Comparison of ENCODE assay signal across 30 cellular contexts in the genomic region with DNA sequence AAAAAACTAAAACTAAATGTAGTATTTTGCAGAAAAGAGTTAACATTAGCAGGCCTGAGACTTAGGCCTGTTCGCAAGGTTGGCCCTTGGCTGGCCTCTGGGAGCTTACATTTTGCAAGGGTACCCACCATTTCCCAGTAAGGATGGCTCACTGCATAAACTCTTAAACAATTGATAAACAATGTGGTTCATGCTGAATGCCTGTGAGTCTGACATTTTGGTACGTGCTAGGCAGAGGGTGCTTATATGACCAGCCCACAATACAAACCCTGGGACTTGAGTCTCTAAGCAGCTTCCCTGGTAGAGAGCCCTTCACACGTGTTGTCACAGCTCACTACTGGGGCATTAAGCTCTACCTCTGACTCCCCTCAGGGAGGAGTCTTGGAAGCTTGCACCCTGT.
"Had no signal": no experiment of that assay in that cellular context is flagged by ENCODE, and none has a peak within 500 bp of the region (broad histone marks: within the 10 kb centered on the region; RNA-seq: fewer than 3 reads in every experiment).

No MANE protein-coding gene starts in this region.

- DNase-seq: activated CD4-positive, alpha-beta memory T cell treated with anti-CD3 and anti-CD28 coated beads for 36 hours; activated CD4-positive, alpha-beta T cell treated with anti-CD3 and anti-CD28 coated beads, Interleukin-2, amount 10 ng/mL, durations not matched to agents 24 days and 14 days; activated CD8-positive, alpha-beta memory T cell treated with anti-CD3 and anti-CD28 coated beads, Interleukin-2, amount 50 U/mL, for 4 hours; activated gamma-delta T cell treated with Interleukin-2 at 50 U/mL for 16 hours; activated naive CD4-positive, alpha-beta T cell treated with anti-CD3 and anti-CD28 coated beads, Interleukin-2, amount 50 U/mL, for 16 hours; activated T-cell treated with anti-CD3 and anti-CD28 coated beads, Interleukin-2, amount 50 U/mL, for 1 hour; cerebellar nuclear complex; dorsolateral prefrontal cortex; effector memory CD4-positive, alpha-beta T cell; foreskin keratinocyte; heart left ventricle; left ventricle myocardium inferior; naive thymus-derived CD8-positive, alpha-beta T cell; occipital lobe; psoas muscle; sigmoid colon; small intestine; stimulated activated CD4-positive, alpha-beta T cell treated with anti-CD3 and anti-CD28 coated beads, Interleukin-4, amount 100 ng/mL, for 24 hours; stimulated activated naive CD8-positive, alpha-beta T cell treated with anti-CD3 and anti-CD28 coated beads, Interleukin-15, amount 100 ng/mL, for 72 hours; substantia nigra; T-helper 17 cell; T1000; upper lobe of left lung; WERI-Rb-1 had no signal

- H3K4me3 ChIP-seq: cardiac muscle cell, coronary artery, dorsolateral prefrontal cortex, heart left ventricle, left ventricle myocardium inferior, psoas muscle, sigmoid colon, upper lobe of left lung, vagina had no signal

- H3K27ac ChIP-seq: cardiac muscle cell, coronary artery, dorsolateral prefrontal cortex, foreskin keratinocyte, heart left ventricle, left ventricle myocardium inferior, parathyroid adenoma, psoas muscle, upper lobe of left lung, vagina, WERI-Rb-1 had no signal

- H3K27me3 ChIP-seq: cardiac muscle cell, foreskin keratinocyte, sigmoid colon, upper lobe of left lung, vagina had no signal

- H3K9me3 ChIP-seq: left ventricle myocardium inferior, sigmoid colon, upper lobe of left lung, vagina had no signal

- H3K36me3 ChIP-seq: cardiac muscle cell, left ventricle myocardium inferior, WERI-Rb-1 had no signal

- H3K4me1 ChIP-seq: foreskin keratinocyte, heart left ventricle, left ventricle myocardium inferior, parathyroid adenoma, psoas muscle, upper lobe of left lung, vagina had no signal

- ATAC-seq: activated CD4-positive, CD25-positive, alpha-beta regulatory T cell treated with anti-CD3 and anti-CD28 coated beads, Interleukin-2, amount 50 U/mL, for 24 hours; foreskin keratinocyte; heart left ventricle; naive thymus-derived CD8-positive, alpha-beta T cell; psoas muscle; stimulated activated effector memory CD8-positive, alpha-beta T cell treated with anti-CD3 and anti-CD28 coated beads, Interleukin-12 subunit alpha, Interleukin-12 subunit beta, amount 100 ng/mL, for 72 hours; stimulated activated naive CD8-positive, alpha-beta T cell treated with anti-CD3 and anti-CD28 coated beads, Interleukin-15, amount 100 ng/mL, for 72 hours; T-helper 17 cell had no signal
